In the genomic region with DNA sequence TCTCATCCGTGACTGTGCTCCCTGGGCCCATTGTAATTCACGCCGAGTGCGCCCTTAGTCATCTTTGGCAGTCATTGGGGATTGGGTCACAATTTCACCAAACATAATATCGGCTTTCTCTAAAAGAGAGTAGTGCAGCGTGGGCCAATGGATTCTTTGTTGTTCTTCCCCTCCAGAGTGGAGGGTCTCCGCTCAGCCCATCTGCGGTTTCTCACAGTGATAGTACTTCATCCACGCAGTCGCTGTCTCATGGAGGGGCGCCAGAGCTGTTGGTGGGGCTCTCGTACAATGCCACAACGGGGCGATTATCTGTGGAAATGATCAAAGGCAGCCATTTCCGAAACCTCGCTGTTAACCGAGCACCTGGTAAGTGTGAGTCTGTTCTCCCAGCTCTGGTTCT, we compare ENCODE assay signal across 14 cellular contexts.
"Had no signal": no experiment of that assay in that cellular context is flagged by ENCODE, and none has a peak within 500 bp of the region (broad histone marks: within the 10 kb centered on the region; RNA-seq: fewer than 3 reads in every experiment).

No MANE protein-coding gene starts in this region.

- DNase-seq: activated effector memory CD4-positive, alpha-beta T cell treated with anti-CD3 and anti-CD28 coated beads, Interleukin-2, amount 50 U/mL, for 16 hours; activated naive CD4-positive, alpha-beta T cell treated with anti-CD3 and anti-CD28 coated beads, Interleukin-2, amount 50 U/mL, for 16 hours; activated T-cell treated with anti-CD3 and anti-CD28 coated beads, Interleukin-2, amount 50 U/mL, for 72 hours; effector memory CD4-positive, alpha-beta T cell; kidney; right cardiac atrium; stimulated activated CD4-positive, alpha-beta T cell treated with anti-CD3 and anti-CD28 coated beads, Interleukin-2, amount 100 ng/mL, for 24 hours; stimulated activated naive CD4-positive, alpha-beta T cell treated with Interleukin-2 at 50 U/mL for 16 hours; trophoblast cell had no signal

- H3K27me3 ChIP-seq: esophagus muscularis mucosa, gastroesophageal sphincter had no signal

- H3K4me3 ChIP-seq: esophagus muscularis mucosa, gastroesophageal sphincter, lung had no signal

- H3K4me1 ChIP-seq: esophagus muscularis mucosa, gastroesophageal sphincter had no signal

- H3K27ac ChIP-seq: esophagus muscularis mucosa, gastroesophageal sphincter had no signal

- H3K36me3 ChIP-seq: esophagus muscularis mucosa, gastroesophageal sphincter had no signal

- ATAC-seq: activated CD4-positive, CD25-positive, alpha-beta regulatory T cell treated with anti-CD3 and anti-CD28 coated beads, Interleukin-2, amount 50 U/mL, for 24 hours; activated T-cell treated with anti-CD3 and anti-CD28 coated beads, Interleukin-2, amount 50 U/mL, for 72 hours; gastroesophageal sphincter; left lobe of liver; right cardiac atrium had no signal
